Comparison of ENCODE assay signal across 22 cellular contexts in genomic region chr13:33379597-33379996, GRCh38.
DNase-seq lines count a peak whose midpoint lies in the region; ATAC-seq and TF ChIP-seq lines count a peak whose summit lies in the region.
"Had no signal": no experiment of that assay in that cellular context is flagged by ENCODE, and none has a peak within 500 bp of the region (broad histone marks: within the 10 kb centered on the region; RNA-seq: fewer than 3 reads in every experiment).

No MANE protein-coding gene starts in this region.

- peak; percentile 59 for DNase-seq in DMS53 (lab: John Stamatoyannopoulos, UW)
- DNase-seq in WTC11 (ENCODE audit: low spot score) = peak; percentile 18
- peak; percentile 16 for DNase-seq in iPS DF 6.9 (ENCODE audit: low read depth, low spot score)
- no peak for DNase-seq in middle frontal gyrus (ENCODE audit: extremely low spot score, low spot score)
- no peak for DNase-seq in T1000 (lab: John Stamatoyannopoulos, UW)
- DNase-seq in MCF 10A (ENCODE audit: unreplicated experiment) = no peak
- DNase-seq: activated CD4-positive, alpha-beta T cell treated with anti-CD3 and anti-CD28 coated beads, Interleukin-2, amount 50 U/mL, for 4 hours; CD4-positive, CD25-positive, alpha-beta regulatory T cell; erythroblast; foreskin fibroblast; midbrain; NCI-H1436 treated with DMSO at 0.1 percent for 48 hours; NCI-H526 treated with DMSO at 0.1 percent for 48 hours; substantia nigra; upper lobe of left lung had no signal

- CTCF ChIA-PET in WTC11 (lab: Charles Lee) (interaction anchor here (0.5 to 0.7 kb wide), 2 partner anchors 12 to 1948 kb away, joined by 3 read pairs; no protein-coding TSS in a partner anchor), MCF 10A (lab: Yijun Ruan, JAX) (no interaction called here)

- no peaks in the 10 kb centered on the region for H3K9me3 ChIP-seq in iPS DF 6.9 (ENCODE audit: control insufficient read depth, insufficient read depth, low read length)
- H3K9me3 ChIP-seq: upper lobe of left lung had no signal

- TF ChIP-seq CTCF in WTC11 (IDR thresholded peaks at IDR 0.05) (no peak), MCF 10A (IDR thresholded peaks at IDR 0.05; ENCODE audit: unreplicated experiment) (no peak)

- H3K27ac Mint-ChIP-seq in WTC11 (peak overlapping the region; percentile 49; the same call in 1 of the 2 replicates), MCF 10A (ENCODE audit: low read depth, unreplicated experiment) (no peak overlapping the region)
- H3K27ac Mint-ChIP-seq: activated naive CD8-positive, alpha-beta T cell; activated T-helper 17 cell treated with anti-CD3 and anti-CD28 coated beads, Interleukin-2, amount 50 U/mL, for 72 hours; CD4-positive, CD25-positive, alpha-beta regulatory T cell; nephron; T-helper 2 cell treated with Interferon-gamma antibody and Interleukin-4, amounts not matched to agents 5 μg/mL and 100 μg/mL, for 36 hours had no signal

- no TSS peak for BruUV-seq in MCF 10A (replicated peaks; lab: Mats Ljungman, UMichigan)

- H3K9me3 Mint-ChIP-seq in WTC11 (no peaks in the 10 kb centered on the region), MCF 10A (ENCODE audit: unreplicated experiment) (no peaks in the 10 kb centered on the region)
- H3K9me3 Mint-ChIP-seq: nephron; T-helper 2 cell treated with Interferon-gamma antibody and Interleukin-4, amounts not matched to agents 5 μg/mL and 100 μg/mL, for 36 hours had no signal

- peak; percentile 55 for ATAC-seq in GM21723 (IDR thresholded peaks at IDR 0.05; ENCODE audit: unreplicated experiment)
- no peak for ATAC-seq in WTC11
- no peak for ATAC-seq in GM21515 (IDR thresholded peaks at IDR 0.05; ENCODE audit: unreplicated experiment)
- ATAC-seq: activated T-helper 17 cell treated with anti-CD3 and anti-CD28 coated beads, Interleukin-2, amount 50 U/mL, for 72 hours; left lobe of liver had no signal

- POLR2A ChIA-PET in WTC11 (lab: Charles Lee) = interaction anchor here (0.5 kb wide), 1 partner anchor 29 kb away, joined by 3 read pairs; no protein-coding TSS in a partner anchor
- POLR2A ChIA-PET in MCF 10A (lab: Yijun Ruan, JAX) = no interaction called here

- H3K4me1 ChIP-seq in iPS DF 6.9 (ENCODE audit: control insufficient read depth, insufficient read depth, low read length) = no peaks in the 10 kb centered on the region

- H3K36me3 Mint-ChIP-seq in WTC11 (no peaks in the 10 kb centered on the region), MCF 10A (ENCODE audit: insufficient read depth, unreplicated experiment) (no peaks in the 10 kb centered on the region)
- H3K36me3 Mint-ChIP-seq: activated naive CD8-positive, alpha-beta T cell; CD4-positive, CD25-positive, alpha-beta regulatory T cell had no signal

- H3K27me3 Mint-ChIP-seq in WTC11 (ENCODE audit: low read depth) (no peaks in the 10 kb centered on the region), MCF 10A (ENCODE audit: insufficient read depth, unreplicated experiment) (no peaks in the 10 kb centered on the region)

- H3K4me1 Mint-ChIP-seq in WTC11 = peaks cover 26% of the 10 kb centered on the region
- H3K4me1 Mint-ChIP-seq in MCF 10A (ENCODE audit: insufficient read depth, unreplicated experiment) = no peaks in the 10 kb centered on the region
- H3K4me1 Mint-ChIP-seq: activated T-helper 17 cell treated with anti-CD3 and anti-CD28 coated beads, Interleukin-2, amount 50 U/mL, for 72 hours; CD4-positive, CD25-positive, alpha-beta regulatory T cell had no signal

- intact Hi-C loops in MCF 10A (cut with micrococcal nuclease) = no loop called here

- no peaks in the 10 kb centered on the region for H3K36me3 ChIP-seq in iPS DF 6.9 (ENCODE audit: control insufficient read depth, insufficient read depth, low read length)
- H3K36me3 ChIP-seq: upper lobe of left lung had no signal

- H3K27ac ChIP-seq in iPS DF 6.9 (ENCODE audit: low read length) = no peak overlapping the region
- H3K27ac ChIP-seq: upper lobe of left lung had no signal

- no peak overlapping the region for H3K4me3 ChIP-seq in iPS DF 6.9 (ENCODE audit: low read length)
- H3K4me3 ChIP-seq: upper lobe of left lung had no signal

- H3K4me3 Mint-ChIP-seq in WTC11 = no peak overlapping the region
- H3K4me3 Mint-ChIP-seq in MCF 10A (ENCODE audit: unreplicated experiment) = no peak overlapping the region
- H3K4me3 Mint-ChIP-seq: activated naive CD8-positive, alpha-beta T cell; activated T-helper 17 cell treated with anti-CD3 and anti-CD28 coated beads, Interleukin-2, amount 50 U/mL, for 72 hours; CD4-positive, CD25-positive, alpha-beta regulatory T cell; nephron; T-helper 2 cell treated with Interferon-gamma antibody and Interleukin-4, amounts not matched to agents 5 μg/mL and 100 μg/mL, for 36 hours had no signal

- H3K27me3 ChIP-seq in iPS DF 6.9 (ENCODE audit: control insufficient read depth, insufficient read depth, low read length) = no peaks in the 10 kb centered on the region
- H3K27me3 ChIP-seq: upper lobe of left lung had no signal

TF ChIP-seq in WTC11, 78 proteins besides CTCF, POLR2A, EP300 and RAD21:
- TF ChIP-seq MAX (CRISPR knock-in tag; IDR thresholded peaks at IDR 0.05) = no peak
- no peak for TF ChIP-seq SOX15 (CRISPR knock-in tag; IDR thresholded peaks at IDR 0.05)
- TF ChIP-seq ZNF317 (CRISPR knock-in tag; IDR thresholded peaks at IDR 0.05; ENCODE audit: borderline replicate concordance, low read depth) = no peak
- no peak for TF ChIP-seq E2F5 (CRISPR knock-in tag; IDR thresholded peaks at IDR 0.05)
- TF ChIP-seq AR (CRISPR knock-in tag; IDR thresholded peaks at IDR 0.05) = no peak
- TF ChIP-seq ZNF263 (CRISPR knock-in tag; IDR thresholded peaks at IDR 0.05; ENCODE audit: low read depth) = no peak
- TF ChIP-seq, protein P1, sequence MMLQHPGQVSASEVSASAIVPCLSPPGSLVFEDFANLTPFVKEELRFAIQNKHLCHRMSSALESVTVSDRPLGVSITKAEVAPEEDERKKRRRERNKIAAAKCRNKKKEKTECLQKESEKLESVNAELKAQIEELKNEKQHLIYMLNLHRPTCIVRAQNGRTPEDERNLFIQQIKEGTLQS (CRISPR knock-in tag; conservative IDR thresholded peaks at IDR 0.05) = no peak
- TF ChIP-seq FOXJ3 (CRISPR knock-in tag; IDR thresholded peaks at IDR 0.05; ENCODE audit: borderline replicate concordance) = no peak
- no peak for TF ChIP-seq ATF2 (CRISPR knock-in tag; IDR thresholded peaks at IDR 0.05; ENCODE audit: borderline replicate concordance, low read depth)
- TF ChIP-seq, protein P2, sequence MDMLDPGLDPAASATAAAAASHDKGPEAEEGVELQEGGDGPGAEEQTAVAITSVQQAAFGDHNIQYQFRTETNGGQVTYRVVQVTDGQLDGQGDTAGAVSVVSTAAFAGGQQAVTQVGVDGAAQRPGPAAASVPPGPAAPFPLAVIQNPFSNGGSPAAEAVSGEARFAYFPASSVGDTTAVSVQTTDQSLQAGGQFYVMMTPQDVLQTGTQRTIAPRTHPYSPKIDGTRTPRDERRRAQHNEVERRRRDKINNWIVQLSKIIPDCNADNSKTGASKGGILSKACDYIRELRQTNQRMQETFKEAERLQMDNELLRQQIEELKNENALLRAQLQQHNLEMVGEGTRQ (CRISPR knock-in tag; IDR thresholded peaks at IDR 0.05) = no peak
- no peak for TF ChIP-seq CREB1 (CRISPR knock-in tag; IDR thresholded peaks at IDR 0.05)
- TF ChIP-seq NFE2L1 (CRISPR knock-in tag; IDR thresholded peaks at IDR 0.05) = no peak
- TF ChIP-seq ZBTB21 (CRISPR knock-in tag; IDR thresholded peaks at IDR 0.05; ENCODE audit: borderline replicate concordance) = no peak

Comparison
In these comparisons a context has a peak if more than half of its experiments do, and no peak if none do; other contexts are left out.
1. DNase-seq: peak in DMS53 (single experiment), WTC11 (single experiment) and iPS DF 6.9 (single experiment); none in middle frontal gyrus (single experiment), T1000 (single experiment) and MCF 10A (single experiment).